17 cellular contexts compared by ENCODE assay signal in genomic region chr2:16624419-16624745, GRCh38. TPM values are rescaled to one million over a fixed set of nuclear protein-coding genes. Genes with fewer than 3 reads are reported as not detected.
DNase-seq lines count a peak whose midpoint lies in the region; ATAC-seq and TF ChIP-seq lines count a peak whose summit lies in the region.
"Had no signal": no experiment of that assay in that cellular context is flagged by ENCODE, and none has a peak within 500 bp of the region (broad histone marks: within the 10 kb centered on the region; RNA-seq: fewer than 3 reads in every experiment).

No MANE protein-coding gene starts in this region.

- TF ChIP-seq POLR2A in upper lobe of left lung (IDR thresholded peaks at IDR 0.05) = no peak
- TF ChIP-seq POLR2A in stomach (IDR thresholded peaks at IDR 0.05) = no peak

- no peaks in the 10 kb centered on the region for H3K9me2 ChIP-seq in Karpas-422 (replicated peaks; ENCODE audit: insufficient read depth, low read length)

- peak overlapping the region; percentile 59 for H3K4me3 Mint-ChIP-seq in natural killer cell treated with Interleukin-12 subunit alpha and Interleukin-12 subunit beta and Interleukin-15 and Interleukin-18, amount 100 ng/mL, for 72 hours
- H3K4me3 Mint-ChIP-seq: activated CD4-positive, alpha-beta memory T cell treated with anti-CD3 and anti-CD28 coated beads for 36 hours; activated naive CD8-positive, alpha-beta T cell treated with anti-CD3 and anti-CD28 coated beads, Interleukin-2, amount 10 ng/mL, durations not matched to agents 7 days and 5 days; CD8-positive, alpha-beta T cell; stimulated activated naive CD8-positive, alpha-beta T cell treated with anti-CD3 and anti-CD28 coated beads, Interleukin-15, amount 100 ng/mL, for 72 hours had no signal

- H3K79me2 ChIP-seq in Karpas-422 (ENCODE audit: low read length) = no peaks in the 10 kb centered on the region
- H3K79me2 ChIP-seq: parathyroid adenoma had no signal

- peaks cover 9% of the 10 kb centered on the region for H3K36me3 Mint-ChIP-seq in natural killer cell treated with Interleukin-12 subunit alpha and Interleukin-12 subunit beta and Interleukin-15 and Interleukin-18, amount 100 ng/mL, for 72 hours
- H3K36me3 Mint-ChIP-seq: activated CD4-positive, alpha-beta memory T cell treated with anti-CD3 and anti-CD28 coated beads for 36 hours; CD8-positive, alpha-beta T cell had no signal

- H3K27ac ChIP-seq in caudate nucleus (ENCODE audit: low read depth, low read length) = peak overlapping the region; percentile 50
- peak overlapping the region; percentile 64 to 86 (median 82) for H3K27ac ChIP-seq in upper lobe of left lung
- peak overlapping the region in 2 of 5 donors; percentile 74 for H3K27ac ChIP-seq in stomach
- no peak overlapping the region for H3K27ac ChIP-seq in Karpas-422 (ENCODE audit: low read length)
- H3K27ac ChIP-seq: 22Rv1, parathyroid adenoma had no signal

- TF ChIP-seq CTCF in upper lobe of left lung (IDR thresholded peaks at IDR 0.05) (no peak), stomach (IDR thresholded peaks at IDR 0.05) (no peak)

- H3K9me3 ChIP-seq in upper lobe of left lung (no peaks in the 10 kb centered on the region), stomach (no peaks in the 10 kb centered on the region), Karpas-422 (ENCODE audit: low read length) (no peaks in the 10 kb centered on the region)

- H3K4me1 Mint-ChIP-seq in natural killer cell treated with Interleukin-12 subunit alpha and Interleukin-12 subunit beta and Interleukin-15 and Interleukin-18, amount 100 ng/mL, for 72 hours (ENCODE audit: low read depth in 2 of 2) = peaks cover 71 to 82% of the 10 kb centered on the region in 2 donors

- 63 to 70% methylated on average over 1 of the region's 1 CpG for WGBS in upper lobe of left lung, 2 donors
- 57 to 77% (median 72%) methylated on average over 1 of the region's 1 CpG for WGBS in stomach, 5 donors

- H3K27me3 ChIP-seq in upper lobe of left lung = no peaks in the 10 kb centered on the region
- H3K27me3 ChIP-seq in stomach = no peaks in the 10 kb centered on the region
- H3K27me3 ChIP-seq in Karpas-422 (ENCODE audit: low read length) = no peaks in the 10 kb centered on the region

- intact Hi-C loops in stomach (cut with DNase I; ENCODE audit: low total_unique reads) = no loop called here

- no peaks in the 10 kb centered on the region for H3K9me3 Mint-ChIP-seq in natural killer cell treated with Interleukin-12 subunit alpha and Interleukin-12 subunit beta and Interleukin-15 and Interleukin-18, amount 100 ng/mL, for 72 hours
- H3K9me3 Mint-ChIP-seq: activated CD4-positive, alpha-beta memory T cell treated with anti-CD3 and anti-CD28 coated beads for 36 hours; activated naive CD8-positive, alpha-beta T cell treated with anti-CD3 and anti-CD28 coated beads, Interleukin-2, amount 10 ng/mL, durations not matched to agents 7 days and 5 days; CD8-positive, alpha-beta T cell; stimulated activated naive CD8-positive, alpha-beta T cell treated with anti-CD3 and anti-CD28 coated beads, Interleukin-15, amount 100 ng/mL, for 72 hours had no signal

- H3K4me3 ChIP-seq in upper lobe of left lung (no peak overlapping the region), stomach (no peak overlapping the region), Karpas-422 (ENCODE audit: low read length) (no peak overlapping the region)

- no peaks in the 10 kb centered on the region for H3K27me3 Mint-ChIP-seq in natural killer cell treated with Interleukin-12 subunit alpha and Interleukin-12 subunit beta and Interleukin-15 and Interleukin-18, amount 100 ng/mL, for 72 hours

- no peak overlapping the region for H3K4me2 ChIP-seq in Karpas-422 (ENCODE audit: low read depth, low read length, poor library complexity, severe bottlenecking)

- H2AFZ ChIP-seq in Karpas-422 (ENCODE audit: low read length) = no peak overlapping the region
- H2AFZ ChIP-seq: parathyroid adenoma had no signal

- no peaks in the 10 kb centered on the region for H4K20me1 ChIP-seq in Karpas-422 (ENCODE audit: insufficient read depth, low read depth, low read length)

- no peak for ATAC-seq in natural killer cell treated with Interleukin-12 subunit alpha and Interleukin-12 subunit beta and Interleukin-15 and Interleukin-18, amount 100 ng/mL, for 72 hours
- no peak for ATAC-seq in upper lobe of left lung (ENCODE audit: low FRiP score in 2 of 2)
- ATAC-seq in HG03521 (IDR thresholded peaks at IDR 0.05; ENCODE audit: unreplicated experiment) = no peak
- ATAC-seq: CD8-positive, alpha-beta T cell; stimulated activated naive CD8-positive, alpha-beta T cell treated with anti-CD3 and anti-CD28 coated beads, Interleukin-15, amount 100 ng/mL, for 72 hours had no signal

- H3K36me3 ChIP-seq in upper lobe of left lung = peaks cover 0 to 24% (median 0%) of the 10 kb centered on the region in 4 donors
- H3K36me3 ChIP-seq in stomach = peaks cover 0 to 25% (median 5%) of the 10 kb centered on the region in 4 donors
- no peaks in the 10 kb centered on the region for H3K36me3 ChIP-seq in Karpas-422 (ENCODE audit: insufficient read depth, low read length)

- H3K4me1 ChIP-seq in upper lobe of left lung = peaks cover 47 to 86% (median 67%) of the 10 kb centered on the region in 4 donors
- peaks cover 6 to 59% (median 30%) of the 10 kb centered on the region in 4 donors for H3K4me1 ChIP-seq in stomach
- peaks cover 16% of the 10 kb centered on the region for H3K4me1 ChIP-seq in Karpas-422 (ENCODE audit: low read length)
- H3K4me1 ChIP-seq: parathyroid adenoma had no signal

- peak overlapping the region; percentile 75 to 89 for H3K27ac Mint-ChIP-seq in natural killer cell treated with Interleukin-12 subunit alpha and Interleukin-12 subunit beta and Interleukin-15 and Interleukin-18, amount 100 ng/mL, for 72 hours
- H3K27ac Mint-ChIP-seq: activated CD4-positive, alpha-beta memory T cell treated with anti-CD3 and anti-CD28 coated beads for 36 hours; activated naive CD8-positive, alpha-beta T cell treated with anti-CD3 and anti-CD28 coated beads, Interleukin-2, amount 10 ng/mL, durations not matched to agents 7 days and 5 days; CD8-positive, alpha-beta T cell had no signal

- TF ChIP-seq EP300 in upper lobe of left lung (IDR thresholded peaks at IDR 0.05) (no peak), stomach (IDR thresholded peaks at IDR 0.05) (no peak)

- H3K9ac ChIP-seq in Karpas-422 (ENCODE audit: low read length) = no peak overlapping the region
- H3K9ac ChIP-seq: parathyroid adenoma had no signal

- DNase-seq in NCI-H2227 (lab: John Stamatoyannopoulos, UW; ENCODE audit: unreplicated experiment) = peak; percentile 2
- no peak for DNase-seq in NCI-H2227 treated with DMSO at 0.1 percent for 48 hours (lab: John Stamatoyannopoulos, UW)
- DNase-seq in caudate nucleus (lab: John Stamatoyannopoulos, UW) = no peak
- no peak for DNase-seq in natural killer cell treated with Interleukin-12 subunit alpha and Interleukin-12 subunit beta and Interleukin-15 and Interleukin-18, amount 100 ng/mL, for 72 hours (ENCODE audit: low spot score)
- no peak for DNase-seq in upper lobe of left lung
- DNase-seq in stomach = no peak
- DNase-seq in Karpas-422 = no peak
- DNase-seq: activated CD4-positive, alpha-beta memory T cell treated with anti-CD3 and anti-CD28 coated beads for 36 hours; activated naive CD8-positive, alpha-beta T cell treated with anti-CD3 and anti-CD28 coated beads, Interleukin-2, amount 10 ng/mL, durations not matched to agents 7 days and 5 days; activated T-cell treated with anti-CD3 and anti-CD28 coated beads, Interleukin-2, amount 50 U/mL, for 48 hours; CD8-positive, alpha-beta T cell; cerebellar nuclear complex; stimulated activated naive CD8-positive, alpha-beta T cell treated with anti-CD3 and anti-CD28 coated beads, Interleukin-15, amount 100 ng/mL, for 72 hours had no signal

RNA-seq across cellular contexts. Expression of gene CYRIA, which starts 41.3 kb away (rescaled TPM):
- total RNA-seq in natural killer cell treated with Interleukin-12 subunit alpha and Interleukin-12 subunit beta and Interleukin-15 and Interleukin-18, amount 100 ng/mL, for 72 hours = 10 to 100 TPM in 1 of 2 donors, 1 to 10 TPM in 1; 5.1 to 13.3 TPM
- total RNA-seq in upper lobe of left lung (10 to 100 TPM; 14.9 to 23.5 (median 20.5) TPM), stomach (10 to 100 TPM in 2 of 5 donors, 1 to 10 TPM in 2, under 1 TPM in 1; under 0.01 to 12.7 (median 3.3) TPM)
- polyA plus RNA-seq in stomach = 1 to 10 TPM; 1.9 to 4.4 (median 3.2) TPM
- 2.3 and 4.2 TPM in 2 replicates for total RNA-seq in Karpas-422 (2014; rRNA removed; shearing (Covaris generic); ENCODE audit: low replicate concordance)
- total RNA-seq: NCI-H460 had no signal
